In genomic region chr11:41486436-41486835, GRCh38 we compare ENCODE assay signal across 19 cellular contexts. TPM values are rescaled to one million over a fixed set of nuclear protein-coding genes. Genes with fewer than 3 reads are reported as not detected.
A peak's percentile ranks its signal among the peaks of the same experiment; 100 is the strongest.
DNase-seq lines count a peak whose midpoint lies in the region; ATAC-seq and TF ChIP-seq lines count a peak whose summit lies in the region.
"Had no signal": no experiment of that assay in that cellular context is flagged by ENCODE, and none has a peak within 500 bp of the region (broad histone marks: within the 10 kb centered on the region; RNA-seq: fewer than 3 reads in every experiment).

No MANE protein-coding gene starts in this region.

- no peak overlapping the region for H3K9ac ChIP-seq in neural progenitor cell

- H4K20me1 ChIP-seq in neural progenitor cell (ENCODE audit: low read depth), result no peaks in the 10 kb centered on the region

- H3K79me2 ChIP-seq in neural progenitor cell (ENCODE audit: low read depth), result no peaks in the 10 kb centered on the region

- H3F3A ChIP-seq in neural progenitor cell (ENCODE audit: low read depth), result no peaks in the 10 kb centered on the region

- H3K4me1 Mint-ChIP-seq in neural progenitor cell, result no peaks in the 10 kb centered on the region
- H3K4me1 Mint-ChIP-seq: B cell, IgD-negative memory B cell had no signal

- TF ChIP-seq CTCF in RWPE2 (IDR thresholded peaks at IDR 0.05; ENCODE audit: poor library complexity, severe bottlenecking) (no peak), fibroblast of mammary gland (conservative IDR thresholded peaks at IDR 0.05; ENCODE audit: control insufficient read depth, insufficient read depth, low read depth, low read length) (no peak), neural progenitor cell (IDR thresholded peaks at IDR 0.05) (no peak)

- no peak overlapping the region for H3K4me2 ChIP-seq in neural progenitor cell

- H3K4me3 ChIP-seq in RWPE2 (ENCODE audit: severe bottlenecking) (no peak overlapping the region), fibroblast of mammary gland (ENCODE audit: control insufficient read depth, low read depth, low read length) (no peak overlapping the region), neural progenitor cell (no peak overlapping the region)
- H3K4me3 ChIP-seq: HAP-1 had no signal

- H3K27me3 Mint-ChIP-seq in neural progenitor cell (ENCODE audit: insufficient read depth, low read depth), result peaks cover 3% of the 10 kb centered on the region
- H3K27me3 Mint-ChIP-seq: B cell; CD4-positive, alpha-beta T cell; IgD-negative memory B cell had no signal

- peaks cover 7% of the 10 kb centered on the region for H3K9me3 Mint-ChIP-seq in neural progenitor cell

- H3K27ac Mint-ChIP-seq in neural progenitor cell, result peak overlapping the region; percentile 6
- H3K27ac Mint-ChIP-seq: B cell; CD4-positive, alpha-beta T cell; IgD-negative memory B cell had no signal

- 0 out of 3 replicates have a peak, but pooled peaks have one; percentile 33 for ATAC-seq in RWPE2 (ENCODE audit: low read depth)
- ATAC-seq in GM18498 (IDR thresholded peaks at IDR 0.05; ENCODE audit: unreplicated experiment), result no peak

- H3K27ac ChIP-seq in RWPE2 (ENCODE audit: poor library complexity, severe bottlenecking), result no peak overlapping the region
- H3K27ac ChIP-seq in neural progenitor cell, result no peak overlapping the region

- H3K9me3 ChIP-seq in RWPE2 (ENCODE audit: severe bottlenecking) (no peaks in the 10 kb centered on the region), neural progenitor cell (ENCODE audit: low read depth) (no peaks in the 10 kb centered on the region)
- H3K9me3 ChIP-seq: HAP-1 had no signal

- peaks cover 4% of the 10 kb centered on the region for H3K36me3 Mint-ChIP-seq in neural progenitor cell
- H3K36me3 Mint-ChIP-seq: IgD-negative memory B cell had no signal

- no peaks in the 10 kb centered on the region for H3K4me1 ChIP-seq in RWPE2 (ENCODE audit: insufficient read depth, poor library complexity, severe bottlenecking)
- H3K4me1 ChIP-seq in neural progenitor cell, result no peaks in the 10 kb centered on the region
- H3K4me1 ChIP-seq: HAP-1 had no signal

- H3K36me3 ChIP-seq in RWPE2 (ENCODE audit: low read depth) (no peaks in the 10 kb centered on the region), neural progenitor cell (no peaks in the 10 kb centered on the region)
- H3K36me3 ChIP-seq: HAP-1 had no signal

- DNase-seq in COLO829 (ENCODE audit: low spot score) (peak; percentile 1), RWPE2 (ENCODE audit: low spot score) (no peak), fibroblast of mammary gland (ENCODE audit: low read depth) (peak; percentile 0), neural progenitor cell (ENCODE audit: low spot score) (no peak), NCI-H524 treated with DMSO at 0.1 percent for 48 hours (lab: John Stamatoyannopoulos, UW) (no peak), NCI-H1436 (lab: John Stamatoyannopoulos, UW) (no peak)
- DNase-seq: CD4-positive, alpha-beta T cell; DMS79; Kasumi-1; NCI-H1417; NCI-H2029; NCI-H2171; NCI-H446 treated with DMSO at 0.1 percent for 48 hours; NCI-H774 had no signal

- no peak overlapping the region for H3K4me3 Mint-ChIP-seq in neural progenitor cell
- H3K4me3 Mint-ChIP-seq: B cell; CD4-positive, alpha-beta T cell; IgD-negative memory B cell had no signal

- no peaks in the 10 kb centered on the region for H3K27me3 ChIP-seq in RWPE2 (ENCODE audit: insufficient read depth, poor library complexity, severe bottlenecking)
- no peaks in the 10 kb centered on the region for H3K27me3 ChIP-seq in neural progenitor cell

- H2AFZ ChIP-seq in neural progenitor cell (replicated peaks), result peak overlapping the region; percentile 87

RNA-seq across cellular contexts. Expression of gene LRRC4C, which starts 27.0 kb away (rescaled TPM):
- 2.7 and 3.4 TPM in 2 replicates for total RNA-seq in neural progenitor cell (ENCODE audit: low replicate concordance)
- total RNA-seq: CD4-positive, alpha-beta T cell; SK-MEL-5 had no signal

Comparison
In these comparisons a context has a peak if more than half of its experiments do, and no peak if none do; other contexts are left out.
1. DNase-seq: peak in COLO829 (single experiment) and fibroblast of mammary gland (single experiment); none in RWPE2 (single experiment), neural progenitor cell (single experiment), NCI-H524 treated with DMSO at 0.1 percent for 48 hours (single experiment) and NCI-H1436 (single experiment).